In the genomic region with DNA sequence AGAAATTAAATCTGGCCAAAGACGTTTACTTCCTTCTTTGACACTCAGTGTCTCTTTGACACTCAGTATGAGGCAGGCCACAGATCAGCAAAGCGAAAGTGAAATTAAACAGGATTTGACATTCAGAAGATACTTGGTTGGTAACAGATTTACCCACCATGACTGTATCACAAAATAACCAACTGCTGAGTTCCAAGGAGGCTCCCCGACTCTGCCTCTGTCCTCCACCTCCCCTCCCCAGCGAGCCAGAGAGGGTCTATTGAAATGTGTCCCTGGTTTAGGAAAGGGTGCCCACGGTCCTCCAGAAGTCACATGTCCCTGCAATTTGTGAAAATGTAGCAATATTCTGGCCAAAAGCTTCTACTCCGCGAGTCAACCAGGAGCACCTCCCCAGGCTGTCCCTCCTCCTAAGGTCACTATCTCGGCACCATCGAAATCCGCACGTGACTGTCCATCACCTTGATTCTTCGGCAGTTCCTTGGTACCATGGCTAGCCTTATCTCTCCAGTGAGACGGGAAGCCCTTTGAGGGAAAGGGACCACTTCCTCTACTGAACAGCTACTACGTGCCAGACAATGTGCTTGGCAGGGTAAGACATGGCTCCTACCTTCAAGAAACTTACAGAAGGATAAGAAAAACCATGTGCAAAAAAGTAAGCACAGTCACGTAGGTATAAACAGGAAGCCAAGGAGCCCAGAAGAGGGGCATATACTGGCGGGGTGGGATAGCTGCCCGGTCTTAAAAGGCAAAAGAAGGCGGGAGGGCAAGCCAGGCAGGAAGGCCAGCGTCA, we compare ENCODE assay signal across 1 cellular context.
TF ChIP-seq lines count a peak whose summit lies in the region.

No MANE protein-coding gene starts in this region.

TF ChIP-seq in IMR-90, 13 proteins besides CTCF, POLR2A, EP300 and RAD21:
- TF ChIP-seq RFX5 (IDR thresholded peaks at IDR 0.05; ENCODE audit: low read depth, low read length) (no peak), MAFK (IDR thresholded peaks at IDR 0.05; ENCODE audit: low read depth, low read length) (no peak), MXI1 (IDR thresholded peaks at IDR 0.05; ENCODE audit: borderline replicate concordance, low read depth, low read length) (no peak), MAZ (IDR thresholded peaks at IDR 0.05; ENCODE audit: borderline replicate concordance, low read depth, low read length) (no peak), NFE2L2 (IDR thresholded peaks at IDR 0.05; ENCODE audit: low read depth, low read length) (no peak), RCOR1 (IDR thresholded peaks at IDR 0.05; ENCODE audit: insufficient replicate concordance, low read length) (no peak), ELK1 (IDR thresholded peaks at IDR 0.05; ENCODE audit: borderline replicate concordance, low read depth, low read length) (no peak), CEBPB (IDR thresholded peaks at IDR 0.05; ENCODE audit: low read depth, low read length) (no peak), BHLHE40 (IDR thresholded peaks at IDR 0.05; ENCODE audit: low read depth, low read length) (no peak), SMC3 (IDR thresholded peaks at IDR 0.05; ENCODE audit: low read depth, low read length) (no peak), CHD1 (IDR thresholded peaks at IDR 0.05; ENCODE audit: low read depth, low read length) (no peak), FOS (IDR thresholded peaks at IDR 0.05; ENCODE audit: low read depth, low read length) (no peak)
- TF ChIP-seq, protein P1, sequence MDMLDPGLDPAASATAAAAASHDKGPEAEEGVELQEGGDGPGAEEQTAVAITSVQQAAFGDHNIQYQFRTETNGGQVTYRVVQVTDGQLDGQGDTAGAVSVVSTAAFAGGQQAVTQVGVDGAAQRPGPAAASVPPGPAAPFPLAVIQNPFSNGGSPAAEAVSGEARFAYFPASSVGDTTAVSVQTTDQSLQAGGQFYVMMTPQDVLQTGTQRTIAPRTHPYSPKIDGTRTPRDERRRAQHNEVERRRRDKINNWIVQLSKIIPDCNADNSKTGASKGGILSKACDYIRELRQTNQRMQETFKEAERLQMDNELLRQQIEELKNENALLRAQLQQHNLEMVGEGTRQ (IDR thresholded peaks at IDR 0.05; ENCODE audit: low read depth, low read length), result no peak
TF ChIP-seq in IMR-90: peak in this region for 0.
